6 cellular contexts compared by ENCODE assay signal in genomic region chr5:170094329-170094728, GRCh38. TPM values are rescaled to one million over a fixed set of nuclear protein-coding genes. Genes with fewer than 3 reads are reported as not detected.
"Had no signal": no experiment of that assay in that cellular context is flagged by ENCODE, and none has a peak within 500 bp of the region (broad histone marks: within the 10 kb centered on the region; RNA-seq: fewer than 3 reads in every experiment).

No MANE protein-coding gene starts in this region.

RNA-seq across cellular contexts. Expression of gene FOXI1, which starts 11.4 kb away (rescaled TPM):
- total RNA-seq: K562, PC-9, Peyer's patch, Right ventricle myocardium inferior, RPMI7951, SJSA1 had no signal
